Comparison of ENCODE assay signal across 8 cellular contexts in the genomic region with DNA sequence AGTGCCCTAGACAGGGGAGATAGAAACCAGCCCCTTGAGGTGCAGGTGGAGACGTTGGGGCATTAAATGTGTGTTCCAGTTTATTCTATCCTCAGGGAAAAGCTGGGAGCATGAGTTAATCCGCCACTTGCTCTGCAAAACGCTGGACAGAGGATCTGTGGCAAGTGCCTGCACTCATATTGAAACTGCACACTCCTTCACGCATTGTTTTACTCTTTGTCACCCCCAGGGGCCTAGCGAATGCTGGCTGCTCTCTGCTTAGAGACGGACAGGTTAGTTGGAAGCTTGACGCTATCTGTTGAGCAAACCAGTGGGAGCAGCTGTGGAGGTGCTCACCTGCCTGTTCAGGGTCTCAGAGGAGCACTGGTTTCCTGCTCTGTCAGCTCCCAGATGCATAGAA. TPM values are rescaled to one million over a fixed set of nuclear protein-coding genes. Genes with fewer than 3 reads are reported as not detected.
A peak's percentile ranks its signal among the peaks of the same experiment; 100 is the strongest.
DNase-seq lines count a peak whose midpoint lies in the region; ATAC-seq, FAIRE-seq and TF ChIP-seq lines count a peak whose summit lies in the region.
"Not testable (repeated sequence)": the region's sequence is repeated elsewhere in the genome, so short reads cannot be mapped to it uniquely, and the experiment has no call there.

No MANE protein-coding gene starts in this region.

- not testable (repeated sequence) for TF ChIP-seq RAD21 in HepG2 (CRISPR knock-in tag; IDR thresholded peaks at IDR 0.05)

- H3K27ac Mint-ChIP-seq in activated CD4-positive, alpha-beta T cell treated with anti-CD3 and anti-CD28 coated beads for 36 hours, result not testable (repeated sequence)

- not testable (repeated sequence) for H3K4me1 ChIP-seq in HepG2 (ENCODE audit: insufficient read depth, low read length)

- not testable (repeated sequence) for H3K27me3 ChIP-seq in HepG2 (ENCODE audit: control insufficient read depth in 1 of 2, insufficient read depth in 2 of 2, low read length in 2 of 2)

- not testable (repeated sequence) for H3K9ac ChIP-seq in HepG2 (ENCODE audit: insufficient read depth, low read depth, low read length)

- POLR2A ChIA-PET in activated CD4-positive, alpha-beta T cell treated with anti-CD3 and anti-CD28 coated beads for 36 hours (lab: Charles Lee); HepG2 (lab: Yijun Ruan, JAX): not testable (repeated sequence)

- H3K79me2 ChIP-seq in HepG2 (ENCODE audit: insufficient read depth, low read length), result not testable (repeated sequence)

- H3K27ac ChIP-seq in HepG2 (ENCODE audit: extremely low read length, insufficient read depth, low read length), result not testable (repeated sequence)

- H3K27me3 Mint-ChIP-seq in activated CD4-positive, alpha-beta T cell treated with anti-CD3 and anti-CD28 coated beads for 36 hours, result not testable (repeated sequence)

- peak; percentile 29; the same call in 1 of the 2 replicates for TF ChIP-seq CTCF in GM12875 (IDR thresholded peaks at IDR 0.05; ENCODE audit: borderline replicate concordance, insufficient read depth, low read depth, low read length)
- TF ChIP-seq CTCF in HepG2 (CRISPR knock-in tag; IDR thresholded peaks at IDR 0.05), result not testable (repeated sequence)

- intact Hi-C loops in activated CD4-positive, alpha-beta T cell treated with anti-CD3 and anti-CD28 coated beads for 36 hours (cut with DNase I, micrococcal nuclease); HepG2 (cut with micrococcal nuclease; ENCODE audit: unreplicated experiment): not testable (repeated sequence)

- not testable (repeated sequence) for H4K20me1 ChIP-seq in HepG2 (ENCODE audit: insufficient read depth, low read length)

- not testable (repeated sequence) for H3K9me3 ChIP-seq in HepG2 (ENCODE audit: low read length)

- H3K4me1 Mint-ChIP-seq in activated CD4-positive, alpha-beta T cell treated with anti-CD3 and anti-CD28 coated beads for 36 hours, result not testable (repeated sequence)

- H3K9me3 Mint-ChIP-seq in activated CD4-positive, alpha-beta T cell treated with anti-CD3 and anti-CD28 coated beads for 36 hours (ENCODE audit: low read depth), result not testable (repeated sequence)

- H3K4me3 Mint-ChIP-seq in activated CD4-positive, alpha-beta T cell treated with anti-CD3 and anti-CD28 coated beads for 36 hours, result not testable (repeated sequence)

- CTCF ChIA-PET in activated CD4-positive, alpha-beta T cell treated with anti-CD3 and anti-CD28 coated beads for 36 hours (lab: Charles Lee); HepG2 (lab: Yijun Ruan, JAX; ENCODE audit: low intra/inter-chr PET ratio, low total read pairs): not testable (repeated sequence)

- FAIRE-seq in HepG2 (lab: Jason Lieb, UNC), result not testable (repeated sequence)

- ATAC-seq in GM19351 (IDR thresholded peaks at IDR 0.05; ENCODE audit: unreplicated experiment), result peak; percentile 75
- ATAC-seq in GM21825 (IDR thresholded peaks at IDR 0.05; ENCODE audit: unreplicated experiment), result peak; percentile 67
- peak; percentile 81 for ATAC-seq in HG03342 (IDR thresholded peaks at IDR 0.05; ENCODE audit: unreplicated experiment)
- peak; percentile 23 for ATAC-seq in activated CD4-positive, alpha-beta T cell treated with anti-CD3 and anti-CD28 coated beads for 36 hours
- peak; percentile 50 for ATAC-seq in HepG2

- TF ChIP-seq POLR2A in HepG2 (IDR thresholded peaks at IDR 0.05; ENCODE audit: insufficient read depth in 1 of 2, low read depth in 2 of 2, low read length in 2 of 2), result not testable (repeated sequence)

- DNase-seq in COR-L47 (lab: John Stamatoyannopoulos, UW), result peak; percentile 38
- DNase-seq in NCI-H2171 treated with DMSO at 0.1 percent for 48 hours (lab: John Stamatoyannopoulos, UW), result peak; percentile 49
- peak; percentile 18 for DNase-seq in activated CD4-positive, alpha-beta T cell treated with anti-CD3 and anti-CD28 coated beads for 36 hours
- DNase-seq in HepG2 (ENCODE audit: low spot score), result not testable (repeated sequence)

- H3K36me3 ChIP-seq in HepG2 (replicated peaks in 1 of 2; ENCODE audit: control insufficient read depth in 1 of 2, insufficient read depth in 2 of 2, low read length in 2 of 2), result not testable (repeated sequence)

- not testable (repeated sequence) for H3K4me2 ChIP-seq in HepG2 (ENCODE audit: low read depth, low read length)

- in situ Hi-C loops in HepG2 (cut with HindIII; ENCODE audit: extremely low pct_ligation_motif_present, low pct_unique_long_range_greater_than_20kb), result not testable (repeated sequence)

- H3K4me3 ChIP-seq in GM12875 (ENCODE audit: low read depth, low read length); HepG2 (replicated peaks in 1 of 3; ENCODE audit: insufficient read depth in 1 of 3, low read depth in 2 of 3, low read length in 3 of 3): not testable (repeated sequence)

- 100% methylated on average over 4 of the region's 7 CpGs for WGBS in HepG2 (ENCODE audit: low lambda C conversion rate)

- not testable (repeated sequence) for BruUV-seq in HepG2 (replicated peaks; lab: Mats Ljungman, UMichigan)

- H3K36me3 Mint-ChIP-seq in activated CD4-positive, alpha-beta T cell treated with anti-CD3 and anti-CD28 coated beads for 36 hours (ENCODE audit: low read depth), result not testable (repeated sequence)

- not testable (repeated sequence) for TF ChIP-seq EP300 in HepG2 (IDR thresholded peaks at IDR 0.05; ENCODE audit: low read depth in 2 of 2, low read length in 2 of 2); HepG2 (CRISPR knock-in tag; IDR thresholded peaks at IDR 0.05; ENCODE audit: borderline replicate concordance)

- H2AFZ ChIP-seq in HepG2 (ENCODE audit: low read length), result not testable (repeated sequence)

RNA-seq across cellular contexts. Expression of a gene that starts 13.9 kb away (rescaled TPM):
- total RNA-seq in activated CD4-positive, alpha-beta T cell treated with anti-CD3 and anti-CD28 coated beads for 36 hours, result 10 to 100 TPM; 18.0 to 18.3 TPM
- total RNA-seq in HepG2 (2016; rRNA removed; fragmentation: Illumina TruSeq; extraction: Trizol), result 32.1 and 41.5 TPM in 2 replicates
- total RNA-seq in HepG2 (2016; cell fraction: cytosol; rRNA removed; fragmentation: Illumina TruSeq; extraction: Trizol; ENCODE audit: low read depth), result 14.5 and 16.4 TPM in 2 replicates
- total RNA-seq in HepG2 (2016; cell fraction: insoluble cytoplasmic fraction; rRNA removed; fragmentation: Illumina TruSeq; extraction: Trizol), result 32.5 and 37.7 TPM in 2 replicates
- total RNA-seq in HepG2 (2016; cell fraction: membrane; rRNA removed; fragmentation: Illumina TruSeq; extraction: Trizol), result 29.9 and 37.7 TPM in 2 replicates
- 12.8 and 15.8 TPM in 2 replicates for total RNA-seq in HepG2 (2016; cell fraction: nucleus; rRNA removed; fragmentation: Illumina TruSeq; extraction: Trizol)
- polyA plus RNA-seq in HepG2 (2011; rRNA removed), result 25.6 and 26.3 TPM in 2 replicates
- 24.2 and 27.8 TPM in 2 replicates for polyA plus RNA-seq in HepG2 (2011; cell fraction: cytosol; rRNA removed)
- 15.2 and 21.0 TPM in 2 replicates for polyA plus RNA-seq in HepG2 (2011; cell fraction: nucleus; rRNA removed)
- polyA plus RNA-seq in HepG2 (2012), result 22.4 and 23.6 TPM in 2 replicates
- 10.5 and 15.8 TPM in 2 replicates for polyA plus RNA-seq in HepG2 (2016; cell fraction: cytosol; fragmentation: Illumina TruSeq; extraction: Trizol; ENCODE audit: low read depth)
- polyA plus RNA-seq in HepG2 (2016; cell fraction: insoluble cytoplasmic fraction; fragmentation: Illumina TruSeq; extraction: Trizol; ENCODE audit: low read depth), result 32.8 and 34.6 TPM in 2 replicates
- 19.7 and 26.1 TPM in 2 replicates for polyA plus RNA-seq in HepG2 (2016; cell fraction: membrane; fragmentation: Illumina TruSeq; extraction: Trizol; ENCODE audit: low read depth)
- polyA plus RNA-seq in HepG2 (2016; cell fraction: nucleus; fragmentation: Illumina TruSeq; extraction: Trizol; ENCODE audit: insufficient read depth, low read depth), result 22.7 and 24.5 TPM in 2 replicates
- polyA minus RNA-seq in HepG2 (2011; rRNA and poly(A)+ RNA removed; ENCODE audit: low replicate concordance), result 4.3 and 19.3 TPM in 2 replicates
- polyA minus RNA-seq in HepG2 (2011; cell fraction: cytosol; rRNA and poly(A)+ RNA removed), result 9.7 and 11.2 TPM in 2 replicates
- 6.1 and 8.6 TPM in 2 replicates for polyA minus RNA-seq in HepG2 (2011; cell fraction: nucleus; rRNA and poly(A)+ RNA removed)

RNA-seq across cellular contexts. Expression of a gene that starts 53.2 kb away (rescaled TPM):
- 1 to 10 TPM; 1.9 to 2.6 TPM for total RNA-seq in activated CD4-positive, alpha-beta T cell treated with anti-CD3 and anti-CD28 coated beads for 36 hours
- total RNA-seq in HepG2 (2016; rRNA removed; fragmentation: Illumina TruSeq; extraction: Trizol), result 0.17 and 0.35 TPM in 2 replicates
- 0.62 and 0.91 TPM in 2 replicates for total RNA-seq in HepG2 (2016; cell fraction: cytosol; rRNA removed; fragmentation: Illumina TruSeq; extraction: Trizol; ENCODE audit: low read depth)
- 0.09 and 0.39 TPM in 2 replicates for total RNA-seq in HepG2 (2016; cell fraction: insoluble cytoplasmic fraction; rRNA removed; fragmentation: Illumina TruSeq; extraction: Trizol)
- total RNA-seq in HepG2 (2016; cell fraction: membrane; rRNA removed; fragmentation: Illumina TruSeq; extraction: Trizol), result 0.62 and 0.79 TPM in 2 replicates
- total RNA-seq in HepG2 (2016; cell fraction: nucleus; rRNA removed; fragmentation: Illumina TruSeq; extraction: Trizol), result 0.34 and 0.53 TPM in 2 replicates
- polyA plus RNA-seq in HepG2 (2011; rRNA removed), result 0.69 and 0.80 TPM in 2 replicates
- polyA plus RNA-seq in HepG2 (2011; cell fraction: cytosol; rRNA removed), result 0.56 and 0.67 TPM in 2 replicates
- polyA plus RNA-seq in HepG2 (2011; cell fraction: nucleus; rRNA removed), result 1.7 and 1.8 TPM in 2 replicates
- 0.86 and 1.1 TPM in 2 replicates for polyA plus RNA-seq in HepG2 (2012)
- polyA plus RNA-seq in HepG2 (2016; cell fraction: cytosol; fragmentation: Illumina TruSeq; extraction: Trizol; ENCODE audit: low read depth), result 0.73 and 0.76 TPM in 2 replicates
- polyA plus RNA-seq in HepG2 (2016; cell fraction: insoluble cytoplasmic fraction; fragmentation: Illumina TruSeq; extraction: Trizol; ENCODE audit: low read depth), result 0.26 and 0.31 TPM in 2 replicates
- 0.96 and 1.0 TPM in 2 replicates for polyA plus RNA-seq in HepG2 (2016; cell fraction: membrane; fragmentation: Illumina TruSeq; extraction: Trizol; ENCODE audit: low read depth)
- 0.85 and 1.3 TPM in 2 replicates for polyA plus RNA-seq in HepG2 (2016; cell fraction: nucleus; fragmentation: Illumina TruSeq; extraction: Trizol; ENCODE audit: insufficient read depth, low read depth)
- polyA minus RNA-seq in HepG2 (2011; rRNA and poly(A)+ RNA removed; ENCODE audit: low replicate concordance), result 0.52 and 4.5 TPM in 2 replicates
- polyA minus RNA-seq in HepG2 (2011; cell fraction: cytosol; rRNA and poly(A)+ RNA removed), result not detected in 2 replicates
- 0.50 and 0.90 TPM in 2 replicates for polyA minus RNA-seq in HepG2 (2011; cell fraction: nucleus; rRNA and poly(A)+ RNA removed)

Comparison
In these comparisons a context has a peak if more than half of its experiments do, and no peak if none do; other contexts are left out.
1. ATAC-seq: peak in every context shown above with its lines; median percentile 81 in HG03342; 75 in GM19351; 67 in GM21825; 50 in HepG2; 23 in activated CD4-positive, alpha-beta T cell treated with anti-CD3 and anti-CD28 coated beads for 36 hours.